7 cellular contexts compared by ENCODE assay signal in the genomic region with DNA sequence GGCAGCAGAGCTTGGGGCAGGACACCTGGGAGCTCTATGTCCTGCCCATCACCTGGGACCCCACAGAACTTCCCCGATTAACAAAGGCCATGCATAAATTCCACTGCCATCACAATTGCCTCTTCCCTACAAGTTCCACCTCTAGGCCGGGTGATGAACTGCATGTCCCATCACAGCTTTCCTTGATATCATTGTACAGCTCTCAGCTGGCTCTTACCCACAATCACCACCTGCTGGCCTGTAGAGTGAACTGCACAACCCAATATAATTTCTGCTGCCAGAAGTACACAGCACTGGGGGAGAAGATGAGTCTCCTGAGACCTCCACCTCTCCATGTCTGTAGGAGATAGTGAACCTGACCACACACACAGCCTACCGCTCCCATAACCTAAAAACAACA.
DNase-seq lines count a peak whose midpoint lies in the region; ATAC-seq, FAIRE-seq and TF ChIP-seq lines count a peak whose summit lies in the region.

No MANE protein-coding gene starts in this region.

- DNase-seq in GM18507 (ENCODE audit: extremely low spot score, insufficient read length, low read depth) (peak; percentile 33), HL-60 (ENCODE audit: low read depth in 1 of 2, low spot score in 1 of 2) (peak; percentile 21 to 62), amniotic epithelial cell (ENCODE audit: low read depth) (peak; percentile 59), neural progenitor cell (ENCODE audit: low spot score) (peak; percentile 50), ecto neural progenitor cell (ENCODE audit: low spot score) (no peak)
- DNase-seq in activated naive CD4-positive, alpha-beta T cell treated with anti-CD3 and anti-CD28 coated beads, Interleukin-2, amount 50 U/mL, for 16 hours = no peak

- H3K27ac ChIP-seq in HL-60 (replicated peaks) (no peak overlapping the region), neural progenitor cell (no peak overlapping the region)

- H4K20me1 ChIP-seq in neural progenitor cell (ENCODE audit: low read depth) = no peaks in the 10 kb centered on the region

- no peak overlapping the region for H3K27ac Mint-ChIP-seq in neural progenitor cell

- H3K9me3 ChIP-seq in neural progenitor cell (ENCODE audit: low read depth) = no peaks in the 10 kb centered on the region

- H3K4me2 ChIP-seq in neural progenitor cell = no peak overlapping the region

- H3K27me3 Mint-ChIP-seq in neural progenitor cell (ENCODE audit: insufficient read depth, low read depth) = peaks cover 2% of the 10 kb centered on the region

- H3K4me3 ChIP-seq in HL-60 (replicated peaks; ENCODE audit: insufficient read depth, low read length) (no peak overlapping the region), neural progenitor cell (no peak overlapping the region)

- peak; percentile 99 for ATAC-seq in GM21723 (IDR thresholded peaks at IDR 0.05; ENCODE audit: unreplicated experiment)

- H3K4me1 Mint-ChIP-seq in neural progenitor cell = no peaks in the 10 kb centered on the region

- peak; percentile 62 for TF ChIP-seq CTCF in HL-60 (IDR thresholded peaks at IDR 0.05; ENCODE audit: insufficient read depth, low read length)
- TF ChIP-seq CTCF in neural progenitor cell (IDR thresholded peaks at IDR 0.05) = peak; percentile 63

- no peaks in the 10 kb centered on the region for H3K4me1 ChIP-seq in neural progenitor cell

- H3K27me3 ChIP-seq in HL-60 (ENCODE audit: insufficient read depth, poor library complexity, severe bottlenecking) (no peaks in the 10 kb centered on the region), neural progenitor cell (no peaks in the 10 kb centered on the region)

- no peaks in the 10 kb centered on the region for H3K36me3 ChIP-seq in neural progenitor cell

- H3K4me3 Mint-ChIP-seq in neural progenitor cell = no peak overlapping the region

- no peak overlapping the region for H2AFZ ChIP-seq in neural progenitor cell (replicated peaks)

- no peaks in the 10 kb centered on the region for H3F3A ChIP-seq in neural progenitor cell (ENCODE audit: low read depth)

- H3K36me3 Mint-ChIP-seq in neural progenitor cell = no peaks in the 10 kb centered on the region

- H3K9me3 Mint-ChIP-seq in neural progenitor cell = peaks cover 24% of the 10 kb centered on the region

- FAIRE-seq in GM18507 (lab: Jason Lieb, UNC) = peak; percentile 84

- H3K79me2 ChIP-seq in neural progenitor cell (ENCODE audit: low read depth) = no peaks in the 10 kb centered on the region

- no peak overlapping the region for H3K9ac ChIP-seq in neural progenitor cell

Comparison
In these comparisons a context has a peak if more than half of its experiments do, and no peak if none do; other contexts are left out.
1. DNase-seq: peak in GM18507 (single experiment), HL-60 (2 of 2), amniotic epithelial cell (single experiment) and neural progenitor cell (single experiment); none in ecto neural progenitor cell (single experiment) and activated naive CD4-positive, alpha-beta T cell treated with anti-CD3 and anti-CD28 coated beads, Interleukin-2, amount 50 U/mL, for 16 hours (single experiment).